In the genomic region with DNA sequence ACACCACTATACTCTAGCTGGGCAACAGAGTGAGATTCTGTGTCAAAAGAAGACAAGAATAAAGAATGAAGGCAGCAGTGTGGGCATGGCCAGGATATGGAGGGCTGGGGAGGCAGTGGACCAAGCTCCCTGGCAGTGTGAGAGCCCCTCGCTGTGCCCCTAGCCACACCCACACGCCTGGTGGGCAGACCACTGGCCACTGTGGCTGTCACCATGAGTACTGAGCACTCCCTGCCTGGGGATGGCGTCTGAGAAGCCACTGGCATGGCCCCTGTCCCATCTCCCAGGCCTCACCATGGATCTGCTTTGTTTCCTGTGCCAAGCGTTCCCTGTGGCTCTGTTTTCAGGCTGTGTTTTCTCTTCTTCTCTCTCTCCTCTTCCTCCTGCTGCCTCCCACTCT, we compare ENCODE assay signal across 23 cellular contexts. TPM values are rescaled to one million over a fixed set of nuclear protein-coding genes. Genes with fewer than 3 reads are reported as not detected.
DNase-seq lines count a peak whose midpoint lies in the region; ATAC-seq and TF ChIP-seq lines count a peak whose summit lies in the region.
"Had no signal": no experiment of that assay in that cellular context is flagged by ENCODE, and none has a peak within 500 bp of the region (broad histone marks: within the 10 kb centered on the region; RNA-seq: fewer than 3 reads in every experiment).

No MANE protein-coding gene starts in this region.

- H3K79me1 ChIP-seq in neuronal stem cell (ENCODE audit: low read depth, low read length): no peaks in the 10 kb centered on the region

- peak overlapping the region; percentile 85 for H3K4ac ChIP-seq in neuronal stem cell (ENCODE audit: low read length)

- H2BK15ac ChIP-seq in neuronal stem cell (ENCODE audit: low read length): no peak overlapping the region

- H2BK5ac ChIP-seq in neuronal stem cell (ENCODE audit: low read length): no peak overlapping the region

- no peak overlapping the region for H4K8ac ChIP-seq in neuronal stem cell (ENCODE audit: low read depth, low read length)

- no peak overlapping the region for H3K27ac Mint-ChIP-seq in CD4-positive, alpha-beta T cell

- H3K36me3 ChIP-seq in left ventricle myocardium inferior (no peaks in the 10 kb centered on the region), NT2/D1 (ENCODE audit: insufficient read depth, insufficient read length, low read length) (no peaks in the 10 kb centered on the region), neuronal stem cell (replicated peaks in 1 of 2; ENCODE audit: control insufficient read depth in 2 of 2, insufficient read depth in 2 of 2, low read length in 2 of 2) (no peaks in the 10 kb centered on the region), aorta (ENCODE audit: control insufficient read depth in 1 of 2, insufficient read depth in 2 of 2, low read length in 1 of 2) (no peaks in the 10 kb centered on the region)
- H3K36me3 ChIP-seq: BLaER1 had no signal

- H4K91ac ChIP-seq in neuronal stem cell (ENCODE audit: low read depth, low read length, poor library complexity): peak overlapping the region; percentile 3

- H3K4me2 ChIP-seq in neuronal stem cell (ENCODE audit: insufficient read depth, low read length, poor library complexity, severe bottlenecking): no peak overlapping the region
- H3K4me2 ChIP-seq: BLaER1 had no signal

- H3K27me3 Mint-ChIP-seq in CD4-positive, alpha-beta T cell: no peaks in the 10 kb centered on the region

- H3K9ac ChIP-seq in NT2/D1 (ENCODE audit: insufficient read length, low read depth): peak overlapping the region; percentile 28
- H3K9ac ChIP-seq in neuronal stem cell (ENCODE audit: low read depth, low read length, poor library complexity): no peak overlapping the region
- H3K9ac ChIP-seq: BLaER1 had no signal

- CTCF ChIA-PET in CD4-positive, alpha-beta T cell (lab: Charles Lee): no interaction called here

- H3K18ac ChIP-seq in neuronal stem cell (ENCODE audit: low read length): peak overlapping the region; percentile 49

- POLR2A ChIA-PET in CD4-positive, alpha-beta T cell (lab: Charles Lee): no interaction called here

- no peak for TF ChIP-seq CTCF in left ventricle myocardium inferior (IDR thresholded peaks at IDR 0.05; ENCODE audit: borderline replicate concordance)
- no peak for TF ChIP-seq CTCF in CD4-positive, alpha-beta T cell (IDR thresholded peaks at IDR 0.05)

- WGBS in neuronal stem cell (ENCODE audit: extremely low coverage in 2 of 2, insufficient read length in 2 of 2, insufficient replicate concordance in 1 of 2), 2 donors: no CpG with 5 or more reads among the region's 4 CpGs
- WGBS in aorta, 2 donors: 95 to 98% methylated on average over 4 of the region's 4 CpGs

- no peaks in the 10 kb centered on the region for H3K36me3 Mint-ChIP-seq in CD4-positive, alpha-beta T cell (ENCODE audit: low read depth)
- H3K36me3 Mint-ChIP-seq: CD4-positive, CD25-positive, alpha-beta regulatory T cell had no signal

- H3K27ac ChIP-seq in left ventricle myocardium inferior (replicated peaks): no peak overlapping the region
- no peak overlapping the region for H3K27ac ChIP-seq in neuronal stem cell (replicated peaks; ENCODE audit: low read length)
- H3K27ac ChIP-seq in aorta (ENCODE audit: low read depth in 1 of 2, low read length in 2 of 2): no peak overlapping the region
- no peak overlapping the region for H3K27ac ChIP-seq in CD4-positive, alpha-beta T cell (ENCODE audit: low read depth, low read length)
- H3K27ac ChIP-seq: BLaER1 had no signal

- intact Hi-C loops in Right ventricle myocardium superior (cut with DNase I) (loop anchor here (5.0 kb wide), 1 partner anchor 48 kb away; no protein-coding TSS in a partner anchor), left ventricle myocardium inferior (cut with micrococcal nuclease) (loop anchor here (10.0 kb wide), 1 partner anchor 55 kb away; the partner anchor contains the start of gene STUM), aorta (cut with DNase I) (loop anchor here in 1 of 2 donors (10.0 kb wide), 1 partner anchor 175 kb away; no protein-coding TSS in a partner anchor)
- intact Hi-C loops in CD4-positive, alpha-beta T cell (cut with DNase I, micrococcal nuclease): no loop called here

- peak overlapping the region; percentile 9 for H3K23ac ChIP-seq in neuronal stem cell (ENCODE audit: low read depth, low read length, poor library complexity)

- H3K9me3 Mint-ChIP-seq in CD4-positive, alpha-beta T cell: no peaks in the 10 kb centered on the region

- no peaks in the 10 kb centered on the region for H3K27me3 ChIP-seq in left ventricle myocardium inferior (ENCODE audit: low read depth)
- no peaks in the 10 kb centered on the region for H3K27me3 ChIP-seq in NT2/D1 (ENCODE audit: insufficient read depth, insufficient read length)
- H3K27me3 ChIP-seq in neuronal stem cell (ENCODE audit: control insufficient read depth in 3 of 3, insufficient read depth in 3 of 3, low read depth in 1 of 3, low read length in 3 of 3): peaks cover 0 to 32% (median 0%) of the 10 kb centered on the region in 3 experiments
- H3K27me3 ChIP-seq in aorta (ENCODE audit: control insufficient read depth in 1 of 2, insufficient read depth in 2 of 2, low read length in 1 of 2): no peaks in the 10 kb centered on the region
- no peaks in the 10 kb centered on the region for H3K27me3 ChIP-seq in CD4-positive, alpha-beta T cell (ENCODE audit: control insufficient read depth, insufficient read depth, low read length)
- H3K27me3 ChIP-seq: BLaER1 had no signal

- peaks cover 8% of the 10 kb centered on the region for H3K9me3 ChIP-seq in left ventricle myocardium inferior (replicated peaks)
- peaks cover 7% of the 10 kb centered on the region; the same call in 1 of the 2 replicates for H3K9me3 ChIP-seq in NT2/D1 (ENCODE audit: insufficient read depth, low read length)
- peaks cover 0 to 2% of the 10 kb centered on the region in 2 donors for H3K9me3 ChIP-seq in neuronal stem cell (replicated peaks in 1 of 2; ENCODE audit: control insufficient read depth in 2 of 2, insufficient read depth in 1 of 2, low read depth in 1 of 2, low read length in 2 of 2)
- H3K9me3 ChIP-seq in aorta (ENCODE audit: control insufficient read depth, low read length): no peaks in the 10 kb centered on the region
- no peaks in the 10 kb centered on the region for H3K9me3 ChIP-seq in CD4-positive, alpha-beta T cell (ENCODE audit: control insufficient read depth, low read length)
- H3K9me3 ChIP-seq: BLaER1 had no signal

- H2AFZ ChIP-seq in neuronal stem cell (ENCODE audit: low read length): no peak overlapping the region

- peak overlapping the region; percentile 60 for H2AK5ac ChIP-seq in neuronal stem cell (ENCODE audit: low read depth, low read length)

- DNase-seq in Right ventricle myocardium superior (peak; percentile 18), left ventricle myocardium inferior (no peak), NT2/D1 (ENCODE audit: low read depth, low spot score) (no peak), neuronal stem cell (ENCODE audit: low spot score) (no peak), aorta (peak; percentile 21 to 44)
- no peak for DNase-seq in NK-92 treated with Interleukin-12 subunit alpha and Interleukin-12 subunit beta, amount 100 ng/mL, for 24 hours (lab: John Stamatoyannopoulos, UW)
- DNase-seq in CD4-positive, alpha-beta T cell: no peak
- DNase-seq: CD4-positive, CD25-positive, alpha-beta regulatory T cell; DMS53; GDM1; Karpas-422; NCI-H1105; NCI-H1436 treated with DMSO at 0.1 percent for 48 hours; NCI-H187 treated with DMSO at 0.1 percent for 48 hours; NCI-H446; NCI-H524 treated with DMSO at 0.1 percent for 48 hours; NCI-H82; RPMI8226; SHP77 treated with DMSO at 0.1 percent for 48 hours had no signal

- no peak overlapping the region for H2BK12ac ChIP-seq in neuronal stem cell (ENCODE audit: low read length)

- H3K4me1 Mint-ChIP-seq in CD4-positive, alpha-beta T cell (ENCODE audit: low read depth): no peaks in the 10 kb centered on the region

- peaks cover 35% of the 10 kb centered on the region for H3K4me1 ChIP-seq in left ventricle myocardium inferior
- H3K4me1 ChIP-seq in NT2/D1 (ENCODE audit: insufficient read depth, insufficient read length): peaks cover 43% of the 10 kb centered on the region
- H3K4me1 ChIP-seq in neuronal stem cell (ENCODE audit: control insufficient read depth in 2 of 2, insufficient read depth in 1 of 2, low read depth in 1 of 2, low read length in 2 of 2): peaks cover 3 to 20% of the 10 kb centered on the region in 2 donors
- no peaks in the 10 kb centered on the region for H3K4me1 ChIP-seq in aorta (ENCODE audit: control insufficient read depth in 1 of 2, insufficient read depth in 2 of 2, low read length in 2 of 2)

- ATAC-seq in Right ventricle myocardium superior (ENCODE audit: poor library complexity) (no peak), aorta (ENCODE audit: low FRiP score) (no peak)
- ATAC-seq in CD4-positive, alpha-beta T cell (ENCODE audit: poor library complexity): no peak
- ATAC-seq: HCT116 had no signal

- no peak overlapping the region for H3K14ac ChIP-seq in neuronal stem cell (ENCODE audit: low read length)

- H3K4me3 ChIP-seq in left ventricle myocardium inferior: no peak overlapping the region
- no peak overlapping the region for H3K4me3 ChIP-seq in NT2/D1 (ENCODE audit: insufficient read length, low read depth)
- no peak overlapping the region for H3K4me3 ChIP-seq in neuronal stem cell (ENCODE audit: low read length in 2 of 2)
- H3K4me3 ChIP-seq in aorta (ENCODE audit: low read length in 2 of 2): no peak overlapping the region
- H3K4me3 ChIP-seq: BLaER1 had no signal

- no peak overlapping the region for H3K4me3 Mint-ChIP-seq in CD4-positive, alpha-beta T cell
- H3K4me3 Mint-ChIP-seq: CD4-positive, CD25-positive, alpha-beta regulatory T cell had no signal

- H2BK120ac ChIP-seq in neuronal stem cell (ENCODE audit: low read depth, low read length): no peak overlapping the region

RNA-seq across cellular contexts. Expression of gene STUM, which starts 51.7 kb away (rescaled TPM):
- total RNA-seq in Right ventricle myocardium superior (1.2 TPM), left ventricle myocardium inferior (0.85 TPM), aorta (1 to 10 TPM; 2.7 to 3.0 TPM)
- 0.25 TPM for polyA plus RNA-seq in neuronal stem cell (2013, experiment 1 of 2)
- 0.28 TPM for polyA plus RNA-seq in neuronal stem cell (2013, experiment 2 of 2)
- under 1 TPM; 0.13 to 0.59 TPM for polyA plus RNA-seq in aorta
- total RNA-seq in CD4-positive, alpha-beta T cell: not detected
- total RNA-seq: A172; CD4-positive, CD25-positive, alpha-beta regulatory T cell; HT-29 had no signal

Comparison
In these comparisons a context has a peak if more than half of its experiments do, and no peak if none do; other contexts are left out.
1. DNase-seq: peak in Right ventricle myocardium superior (single experiment) and aorta (2 of 2); none in left ventricle myocardium inferior (single experiment), NT2/D1 (single experiment), neuronal stem cell (single experiment), NK-92 treated with Interleukin-12 subunit alpha and Interleukin-12 subunit beta, amount 100 ng/mL, for 24 hours (single experiment) and CD4-positive, alpha-beta T cell (0 of 10).
2. intact Hi-C loops: an anchor here in Right ventricle myocardium superior (5.0 kb wide) and left ventricle myocardium inferior (10.0 kb wide); none called in CD4-positive, alpha-beta T cell.